ENCODE assay signal across 10 cellular contexts in genomic region chr14:75174066-75174465, GRCh38. TPM values are rescaled to one million over a fixed set of nuclear protein-coding genes. Genes with fewer than 3 reads are reported as not detected.
DNase-seq lines count a peak whose midpoint lies in the region; ATAC-seq and TF ChIP-seq lines count a peak whose summit lies in the region.
"Had no signal": no experiment of that assay in that cellular context is flagged by ENCODE, and none has a peak within 500 bp of the region (broad histone marks: within the 10 kb centered on the region; RNA-seq: fewer than 3 reads in every experiment).

No MANE protein-coding gene starts in this region.

- H3K4me1 ChIP-seq in BLaER1, result peaks cover 31% of the 10 kb centered on the region
- peaks cover 9% of the 10 kb centered on the region for H3K4me1 ChIP-seq in HUES6 (ENCODE audit: control insufficient read depth, insufficient read depth, low read length)
- H3K4me1 ChIP-seq in adipocyte (ENCODE audit: control insufficient read depth, insufficient read depth, low read length), result peaks cover 22% of the 10 kb centered on the region
- H3K4me1 ChIP-seq in muscle layer of duodenum (ENCODE audit: control insufficient read depth in 1 of 2, insufficient read depth in 2 of 2, low read length in 2 of 2), result peaks cover 0 to 34% of the 10 kb centered on the region in 2 donors
- peaks cover 36 to 46% (median 41%) of the 10 kb centered on the region in 4 donors for H3K4me1 ChIP-seq in upper lobe of left lung

- no peak for TF ChIP-seq POLR2A in upper lobe of left lung (IDR thresholded peaks at IDR 0.05)

- H3K9me3 ChIP-seq in BLaER1 (no peaks in the 10 kb centered on the region), HUES6 (ENCODE audit: control insufficient read depth, insufficient read depth, low read depth, low read length) (no peaks in the 10 kb centered on the region), adipocyte (ENCODE audit: control insufficient read depth, low read length) (no peaks in the 10 kb centered on the region), muscle layer of duodenum (ENCODE audit: control insufficient read depth in 1 of 2, low read length in 2 of 2) (no peaks in the 10 kb centered on the region), upper lobe of left lung (no peaks in the 10 kb centered on the region)
- H3K9me3 ChIP-seq: tibial artery had no signal

- H3K4me3 ChIP-seq in BLaER1 (no peak overlapping the region), HUES6 (ENCODE audit: low read depth, low read length) (peak overlapping the region; percentile 21; the same call in 1 of the 2 replicates), adipocyte (ENCODE audit: low read length) (peak overlapping the region; percentile 99), muscle layer of duodenum (ENCODE audit: low read depth in 1 of 2, low read length in 2 of 2) (no peak overlapping the region), upper lobe of left lung (no peak overlapping the region)
- H3K4me3 ChIP-seq: cardiac muscle cell had no signal

- peaks cover 67% of the 10 kb centered on the region for H4K20me1 ChIP-seq in BLaER1

- H3K4me2 ChIP-seq in BLaER1, result peak overlapping the region; percentile 86

- H3K27ac ChIP-seq in BLaER1, result no peak overlapping the region
- no peak overlapping the region for H3K27ac ChIP-seq in HUES6 (ENCODE audit: low read depth, low read length)
- H3K27ac ChIP-seq in muscle layer of duodenum (ENCODE audit: low read length), result peak overlapping the region; percentile 49
- no peak overlapping the region for H3K27ac ChIP-seq in upper lobe of left lung
- H3K27ac ChIP-seq: cardiac muscle cell, tibial artery had no signal

- TF ChIP-seq CTCF in upper lobe of left lung (IDR thresholded peaks at IDR 0.05), result no peak

- ATAC-seq in HG03460 (IDR thresholded peaks at IDR 0.05; ENCODE audit: unreplicated experiment) (no peak), upper lobe of left lung (ENCODE audit: low FRiP score in 2 of 2) (no peak), GM18870 (IDR thresholded peaks at IDR 0.05; ENCODE audit: unreplicated experiment) (no peak)

- H3K36me3 ChIP-seq in BLaER1, result peaks cover 24% of the 10 kb centered on the region
- H3K36me3 ChIP-seq in HUES6 (ENCODE audit: control insufficient read depth, insufficient read depth, low read length), result no peaks in the 10 kb centered on the region
- no peaks in the 10 kb centered on the region for H3K36me3 ChIP-seq in adipocyte (ENCODE audit: control insufficient read depth, insufficient read depth, low read length, severe bottlenecking)
- peaks cover 0 to 9% of the 10 kb centered on the region in 2 donors for H3K36me3 ChIP-seq in muscle layer of duodenum (ENCODE audit: control insufficient read depth in 1 of 2, insufficient read depth in 2 of 2, low read length in 2 of 2)
- no peaks in the 10 kb centered on the region for H3K36me3 ChIP-seq in upper lobe of left lung
- H3K36me3 ChIP-seq: cardiac muscle cell, tibial artery had no signal

- DNase-seq in adipocyte (ENCODE audit: low read depth) (no peak), LoVo (ENCODE audit: low spot score) (no peak), upper lobe of left lung (no peak)
- DNase-seq: tibial artery had no signal

- H3K9ac ChIP-seq in BLaER1, result peak overlapping the region; percentile 40; the same call in 1 of the 2 replicates
- no peak overlapping the region for H3K9ac ChIP-seq in HUES6 (ENCODE audit: low read length)
- no peak overlapping the region for H3K9ac ChIP-seq in adipocyte (ENCODE audit: low read length)

- no peak for TF ChIP-seq EP300 in upper lobe of left lung (IDR thresholded peaks at IDR 0.05)

- WGBS in upper lobe of left lung, 2 donors, result 49 to 62% methylated on average over 2 of the region's 2 CpGs

- H3K27me3 ChIP-seq in BLaER1 (no peaks in the 10 kb centered on the region), HUES6 (ENCODE audit: control insufficient read depth, insufficient read depth, low read length) (no peaks in the 10 kb centered on the region), adipocyte (replicated peaks; ENCODE audit: control insufficient read depth, insufficient read depth, low read length) (no peaks in the 10 kb centered on the region), muscle layer of duodenum (ENCODE audit: low read depth, low read length) (no peaks in the 10 kb centered on the region), upper lobe of left lung (no peaks in the 10 kb centered on the region)
- H3K27me3 ChIP-seq: cardiac muscle cell, tibial artery had no signal

RNA-seq across cellular contexts. Expression of gene TMED10, which starts 2.3 kb away (rescaled TPM):
- total RNA-seq in upper lobe of left lung, result 100 to 1,000 TPM in 4 of 6 donors, 10 to 100 TPM in 2; 72.3 to 314 (median 186) TPM

RNA-seq across cellular contexts. Expression of gene NEK9, which starts 47.2 kb away (rescaled TPM):
- total RNA-seq in upper lobe of left lung, result 10 to 100 TPM; 37.5 to 96.4 (median 78.9) TPM

Comparison
In these comparisons a context has a peak if more than half of its experiments do, and no peak if none do; other contexts are left out.
1. H3K4me3 ChIP-seq: peak in HUES6 (single experiment) and adipocyte (single experiment); none in BLaER1 (single experiment), muscle layer of duodenum (0 of 2) and upper lobe of left lung (0 of 4).